In the genomic region with DNA sequence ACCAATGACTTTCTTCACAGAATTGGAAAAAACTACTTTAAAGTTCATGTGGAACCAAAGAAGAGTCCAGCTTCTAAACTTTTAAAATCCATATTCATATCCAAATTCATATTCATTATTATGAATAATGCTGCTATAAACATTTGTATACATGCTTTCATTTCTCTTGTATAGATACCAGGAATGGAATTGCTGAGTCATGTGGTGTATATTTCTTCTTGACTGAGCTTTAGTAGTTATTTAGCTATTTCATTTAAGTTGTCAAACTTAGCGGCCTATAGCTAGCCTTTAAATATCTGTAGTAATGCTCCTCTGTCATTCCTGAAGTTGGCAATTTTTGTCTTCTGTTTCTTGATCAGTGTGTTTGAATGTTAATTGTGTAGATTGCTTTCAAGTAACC, we compare ENCODE assay signal across 25 cellular contexts. TPM values are rescaled to one million over a fixed set of nuclear protein-coding genes. Genes with fewer than 3 reads are reported as not detected.
DNase-seq lines count a peak whose midpoint lies in the region; ATAC-seq, FAIRE-seq and TF ChIP-seq lines count a peak whose summit lies in the region.
"Had no signal": no experiment of that assay in that cellular context is flagged by ENCODE, and none has a peak within 500 bp of the region (broad histone marks: within the 10 kb centered on the region; RNA-seq: fewer than 3 reads in every experiment).

No MANE protein-coding gene starts in this region.

- H3K79me1 ChIP-seq in IMR-90 (ENCODE audit: low read depth in 1 of 2, low read length in 2 of 2): no peaks in the 10 kb centered on the region

- TF ChIP-seq RAD21 in A549 (conservative IDR thresholded peaks at IDR 0.05 in 1 of 2, IDR thresholded peaks at IDR 0.05 in 1 of 2) (no peak), IMR-90 (IDR thresholded peaks at IDR 0.05; ENCODE audit: low read length) (no peak)

- 90% methylated on average over 1 of the region's 1 CpG for WGBS in A549 (ENCODE audit: missing lambda C conversion rate)
- WGBS in IMR-90 (ENCODE audit: extremely low coverage in 2 of 2, insufficient read length in 1 of 2), 2 experiments: no CpG with 5 or more reads among the region's 1 CpG

- H4K20me1 ChIP-seq in IMR-90 (ENCODE audit: insufficient read depth, low read length): no peaks in the 10 kb centered on the region

- no peak overlapping the region for H2BK15ac ChIP-seq in IMR-90 (ENCODE audit: low read depth, low read length)

- TF ChIP-seq POLR2A in A549 (IDR thresholded peaks at IDR 0.05; ENCODE audit: low read length): no peak
- no peak for TF ChIP-seq POLR2A in IMR-90 (IDR thresholded peaks at IDR 0.05; ENCODE audit: low read depth, low read length)

- TF ChIP-seq EP300 in A549 (IDR thresholded peaks at IDR 0.05): no peak

- H3K14ac ChIP-seq in IMR-90 (replicated peaks; ENCODE audit: low read depth, low read length): no peak overlapping the region

- H3K27me3 ChIP-seq in IMR-90 (ENCODE audit: control insufficient read depth, insufficient read depth, low read length): peaks cover 3% of the 10 kb centered on the region

- no peak for ATAC-seq in A549
- no peak for ATAC-seq in IMR-90 (ENCODE audit: low read depth)
- ATAC-seq in HG02884 (IDR thresholded peaks at IDR 0.05; ENCODE audit: unreplicated experiment): no peak
- ATAC-seq in GM18861 (IDR thresholded peaks at IDR 0.05; ENCODE audit: unreplicated experiment): no peak

- no peak overlapping the region for H3K23ac ChIP-seq in IMR-90 (ENCODE audit: low read depth, low read length)

- in situ Hi-C loops in IMR-90 (cut with MboI; ENCODE audit: low sequenced_read_pairs): no loop called here

- POLR2A ChIA-PET in A549 (lab: Yijun Ruan, JAX) (no interaction called here), IMR-90 (lab: Charles Lee; ENCODE audit: unreplicated experiment) (no interaction called here)

- no peak overlapping the region for H2BK20ac ChIP-seq in IMR-90 (ENCODE audit: low read depth, low read length)

- TF ChIP-seq CTCF in A549 (IDR thresholded peaks at IDR 0.05) (no peak), IMR-90 (conservative IDR thresholded peaks at IDR 0.05; ENCODE audit: low read depth, low read length) (no peak)

- no peak overlapping the region for H3K56ac ChIP-seq in IMR-90 (ENCODE audit: extremely low read depth, insufficient read depth, low read length)

- H2AK5ac ChIP-seq in IMR-90 (ENCODE audit: low read depth, low read length): no peak overlapping the region

- H3K9ac ChIP-seq in IMR-90 (ENCODE audit: low read depth, low read length): no peak overlapping the region
- no peak overlapping the region for H3K9ac ChIP-seq in SK-N-MC (ENCODE audit: insufficient read length)
- H3K9ac ChIP-seq: GM23248 had no signal

- BruUV-seq in IMR-90 (replicated peaks; lab: Mats Ljungman, UMichigan): no TSS peak

- no peak overlapping the region for H4K91ac ChIP-seq in IMR-90 (ENCODE audit: insufficient read depth, low read depth, low read length)

- H3K4ac ChIP-seq in IMR-90 (ENCODE audit: low read depth, low read length): no peak overlapping the region

- no peak overlapping the region for H4K8ac ChIP-seq in IMR-90 (ENCODE audit: low read depth in 2 of 2, low read length in 2 of 2)

- no peaks in the 10 kb centered on the region for H3K9me3 ChIP-seq in A549
- H3K9me3 ChIP-seq in IMR-90 (ENCODE audit: control insufficient read depth, insufficient read depth, low read length): no peaks in the 10 kb centered on the region
- no peaks in the 10 kb centered on the region for H3K9me3 ChIP-seq in SK-N-MC (ENCODE audit: low read depth, low read length)

- FAIRE-seq in A549 (lab: Jason Lieb, UNC): no peak
- FAIRE-seq: GM12891, GM18507, H1 had no signal

- no peak overlapping the region for H2BK5ac ChIP-seq in IMR-90 (ENCODE audit: low read depth, low read length, poor library complexity, severe bottlenecking)

- no peak for DNase-seq in A549 (ENCODE audit: low read depth in 1 of 2, low spot score in 1 of 2)
- no peak for DNase-seq in IMR-90
- DNase-seq in SK-N-MC (ENCODE audit: low read depth, low spot score): no peak
- peak; percentile 39 for DNase-seq in iris pigment epithelial cell (ENCODE audit: low read depth)
- DNase-seq in dermis blood vessel endothelial cell: no peak
- DNase-seq: 8988T; C1 segment of cervical spinal cord; Calu3; CD4-positive, alpha-beta memory T cell; COR-L47; DMS53; DMS79 treated with DMSO at 0.1 percent for 48 hours; GF-D8; GM23248; H7; HCEC 1CT had no signal

- H3K4me3 ChIP-seq in A549: no peak overlapping the region
- H3K4me3 ChIP-seq in IMR-90 (ENCODE audit: insufficient read depth, low read depth, low read length): no peak overlapping the region
- H3K4me3 ChIP-seq in SK-N-MC: no peak overlapping the region
- H3K4me3 ChIP-seq: GM23248 had no signal

- intact Hi-C loops in IMR-90 (cut with micrococcal nuclease): no loop called here

- dilution Hi-C loops in IMR-90 (cut with HindIII; ENCODE audit: low sequenced_read_pairs, unreplicated experiment): no loop called here

- H2AK9ac ChIP-seq in IMR-90 (replicated peaks; ENCODE audit: low read depth, low read length, poor library complexity): no peak overlapping the region

- H3K4me1 ChIP-seq in A549 (no peaks in the 10 kb centered on the region), IMR-90 (ENCODE audit: control insufficient read depth, insufficient read depth, low read length) (no peaks in the 10 kb centered on the region)

- H3K36me3 ChIP-seq in IMR-90 (ENCODE audit: control insufficient read depth, insufficient read depth, low read length): no peaks in the 10 kb centered on the region
- H3K36me3 ChIP-seq in SK-N-MC (ENCODE audit: insufficient read depth, low read length): no peaks in the 10 kb centered on the region

- H2AFZ ChIP-seq in IMR-90 (replicated peaks; ENCODE audit: low read length, poor library complexity): no peak overlapping the region
- H2AFZ ChIP-seq: GM23248 had no signal

- no peak overlapping the region for H3K18ac ChIP-seq in IMR-90 (ENCODE audit: low read depth, low read length)

- H3K9me1 ChIP-seq in IMR-90 (ENCODE audit: insufficient read depth, low read length): no peaks in the 10 kb centered on the region

- H4K5ac ChIP-seq in IMR-90 (ENCODE audit: low read depth, low read length): no peak overlapping the region

- CTCF ChIA-PET in A549 (lab: Yijun Ruan, JAX) (no interaction called here), IMR-90 (lab: Yijun Ruan, JAX) (no interaction called here)

- H3K4me2 ChIP-seq in A549 (no peak overlapping the region), IMR-90 (ENCODE audit: low read depth, low read length) (no peak overlapping the region)

- H2BK120ac ChIP-seq in IMR-90 (ENCODE audit: low read depth, low read length): no peak overlapping the region

- H3K27ac ChIP-seq in A549: no peak overlapping the region
- H3K27ac ChIP-seq in IMR-90 (ENCODE audit: insufficient read depth, low read length): no peak overlapping the region
- peak overlapping the region; percentile 39; the same call in 1 of the 2 replicates for H3K27ac ChIP-seq in SK-N-MC
- H3K27ac ChIP-seq: GM23248 had no signal

TF ChIP-seq in A549, 52 proteins besides CTCF, POLR2A, EP300 and RAD21:
- TF ChIP-seq MAFK (IDR thresholded peaks at IDR 0.05; ENCODE audit: partially characterized antibody) (peak; percentile 25), TFCP2L1 (CRISPR knock-in tag; IDR thresholded peaks at IDR 0.05) (no peak), NFE2L2 (conservative IDR thresholded peaks at IDR 0.05; ENCODE audit: low read length) (no peak)

TF ChIP-seq in IMR-90, 13 proteins besides CTCF, POLR2A, EP300 and RAD21 (continues in another document):
- TF ChIP-seq CHD1 (IDR thresholded peaks at IDR 0.05; ENCODE audit: low read depth, low read length) (no peak), MAZ (IDR thresholded peaks at IDR 0.05; ENCODE audit: borderline replicate concordance, low read depth, low read length) (no peak), ELK1 (IDR thresholded peaks at IDR 0.05; ENCODE audit: borderline replicate concordance, low read depth, low read length) (no peak), MAFK (IDR thresholded peaks at IDR 0.05; ENCODE audit: low read depth, low read length) (peak; percentile 35), BHLHE40 (IDR thresholded peaks at IDR 0.05; ENCODE audit: low read depth, low read length) (no peak)

RNA-seq across cellular contexts. Expression of gene SMIM28, which starts 19.8 kb away (rescaled TPM):
- not detected in 2 replicates for polyA plus RNA-seq in A549 (2011; rRNA removed)
- polyA plus RNA-seq in A549 (2012; cell fraction: cytosol; rRNA removed): not detected in 2 replicates
- not detected in 2 replicates for polyA plus RNA-seq in A549 (2012; cell fraction: nucleus; rRNA removed)
- polyA plus RNA-seq in A549 (2017; fragmentation: RNase III; extraction: RNeasy Plus Mini Kit Qiagen cat#74134 plus additional on column Dnase treatment): not detected in 3 replicates
- not detected in 2 replicates for polyA minus RNA-seq in A549 (2011; rRNA and poly(A)+ RNA removed)
- not detected in 2 replicates for total RNA-seq in IMR-90 (2012; rRNA removed)
- not detected in 2 replicates for polyA plus RNA-seq in IMR-90 (2012; rRNA removed)
- polyA plus RNA-seq in IMR-90 (2012; cell fraction: cytosol; rRNA removed): not detected in 2 replicates
- not detected in 2 replicates for polyA plus RNA-seq in IMR-90 (2012; cell fraction: nucleus; rRNA removed; ENCODE audit: low replicate concordance)
- total RNA-seq in dermis blood vessel endothelial cell: not detected in 2 replicates
- total RNA-seq: A673; Calu3; CD4-positive, alpha-beta memory T cell; Daoy; G401; GM23248; H1 had no signal
- polyA plus RNA-seq: BJ; CD4-positive, alpha-beta memory T cell; GM23248; H1 had no signal

RNA-seq across cellular contexts. Expression of gene HEBP2, which starts 46.1 kb away (rescaled TPM):
- polyA plus RNA-seq in A549 (2011; rRNA removed) (12.2 and 22.1 TPM in 2 replicates), A549 (2017; fragmentation: RNase III; extraction: RNeasy Plus Mini Kit Qiagen cat#74134 plus additional on column Dnase treatment) (17.4 to 22.2 TPM (median 18.0 TPM) in 3 replicates), IMR-90 (2012; rRNA removed) (6.1 and 14.9 TPM in 2 replicates)
- polyA plus RNA-seq in A549 (2012; cell fraction: cytosol; rRNA removed): 10.8 and 14.6 TPM in 2 replicates
- polyA plus RNA-seq in A549 (2012; cell fraction: nucleus; rRNA removed): 9.6 and 10.1 TPM in 2 replicates
- polyA minus RNA-seq in A549 (2011; rRNA and poly(A)+ RNA removed): 2.3 and 3.6 TPM in 2 replicates
- total RNA-seq in IMR-90 (2012; rRNA removed) (3.9 and 5.6 TPM in 2 replicates), dermis blood vessel endothelial cell (35.8 and 46.3 TPM in 2 replicates)
- polyA plus RNA-seq in IMR-90 (2012; cell fraction: cytosol; rRNA removed): 5.5 and 37.5 TPM in 2 replicates
- polyA plus RNA-seq in IMR-90 (2012; cell fraction: nucleus; rRNA removed; ENCODE audit: low replicate concordance): 8.6 and 15.1 TPM in 2 replicates
